26 cellular contexts compared by ENCODE assay signal in the genomic region with DNA sequence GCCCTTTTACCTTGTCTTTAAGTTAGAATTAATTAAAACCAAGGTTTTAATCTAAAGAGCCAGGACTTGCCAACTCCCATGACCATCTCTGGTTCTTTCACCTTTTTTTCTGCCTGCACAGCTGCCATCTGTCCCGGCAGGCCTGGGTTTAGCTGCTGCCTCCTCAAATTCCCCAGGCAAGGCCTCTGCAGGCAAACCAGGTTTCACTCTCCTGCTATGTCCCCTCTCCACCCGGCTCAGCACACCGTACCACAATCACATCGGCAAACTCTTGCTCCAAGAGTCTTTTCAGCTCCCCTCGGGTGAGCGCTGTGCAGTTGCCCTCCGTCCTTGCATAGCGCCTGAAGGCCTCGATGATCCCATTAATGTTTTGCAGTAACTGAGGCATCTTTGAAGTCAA. TPM values are rescaled to one million over a fixed set of nuclear protein-coding genes. Genes with fewer than 3 reads are reported as not detected.
DNase-seq lines count a peak whose midpoint lies in the region; ATAC-seq and TF ChIP-seq lines count a peak whose summit lies in the region.
"Had no signal": no experiment of that assay in that cellular context is flagged by ENCODE, and none has a peak within 500 bp of the region (broad histone marks: within the 10 kb centered on the region; RNA-seq: fewer than 3 reads in every experiment).

No MANE protein-coding gene starts in this region.

- peaks cover 7% of the 10 kb centered on the region for H3K27me3 Mint-ChIP-seq in glutamatergic neuron (ENCODE audit: unreplicated experiment)

- H3K36me3 Mint-ChIP-seq in glutamatergic neuron (ENCODE audit: unreplicated experiment), result no peaks in the 10 kb centered on the region
- H3K36me3 Mint-ChIP-seq: CD8-positive, alpha-beta T cell had no signal

- H3K36me3 ChIP-seq in vagina, result no peaks in the 10 kb centered on the region
- H3K36me3 ChIP-seq: BLaER1 treated with 17β-estradiol and CSF1 and Interleukin-3, amounts not matched to agents 10 nM and 100 nM had no signal

- TF ChIP-seq CTCF in VCaP (conservative IDR thresholded peaks at IDR 0.05) (no peak), glutamatergic neuron (IDR thresholded peaks at IDR 0.05; ENCODE audit: partially characterized antibody, unreplicated experiment) (no peak), vagina (IDR thresholded peaks at IDR 0.05) (no peak)

- DNase-seq in NCI-H2171 treated with DMSO at 0.1 percent for 48 hours (lab: John Stamatoyannopoulos, UW) (peak; percentile 65), NCI-H2171 (lab: John Stamatoyannopoulos, UW) (no peak), glutamatergic neuron (no peak), left kidney (ENCODE audit: low read depth, low spot score) (peak; percentile 58), COLO668 (lab: John Stamatoyannopoulos, UW; ENCODE audit: unreplicated experiment) (no peak), left colon (no peak), vagina (ENCODE audit: extremely low spot score in 2 of 2) (no peak)
- DNase-seq: 8988T; AML-193; CD4-positive, alpha-beta T cell; CD8-positive, alpha-beta T cell; COR-L47; DMS153; DMS53; DMS79; DND-41; EL; GDM1 had no signal

- H3K4me1 Mint-ChIP-seq in glutamatergic neuron (ENCODE audit: low read depth, unreplicated experiment), result peaks cover 19% of the 10 kb centered on the region
- H3K4me1 Mint-ChIP-seq: B cell had no signal

- peak overlapping the region; percentile 52; the same call in 1 of the 2 replicates for H3K27ac ChIP-seq in VCaP
- no peak overlapping the region for H3K27ac ChIP-seq in vagina
- H3K27ac ChIP-seq: BLaER1 treated with 17β-estradiol and CSF1 and Interleukin-3, amounts not matched to agents 10 nM and 100 nM; C4-2B had no signal

- H3K27me3 ChIP-seq in vagina, result no peaks in the 10 kb centered on the region
- H3K27me3 ChIP-seq: BLaER1 treated with 17β-estradiol and CSF1 and Interleukin-3, amounts not matched to agents 10 nM and 100 nM had no signal

- peaks cover 3% of the 10 kb centered on the region for H3K9me3 Mint-ChIP-seq in glutamatergic neuron (ENCODE audit: unreplicated experiment)
- H3K9me3 Mint-ChIP-seq: CD4-positive, alpha-beta T cell; CD8-positive, alpha-beta T cell had no signal

- no peak for TF ChIP-seq POLR2A in vagina (IDR thresholded peaks at IDR 0.05)

- no peaks in the 10 kb centered on the region for H3K9me3 ChIP-seq in vagina
- H3K9me3 ChIP-seq: BLaER1 treated with 17β-estradiol and CSF1 and Interleukin-3, amounts not matched to agents 10 nM and 100 nM had no signal

- no peak overlapping the region for H3K4me3 ChIP-seq in vagina
- H3K4me3 ChIP-seq: BLaER1 treated with 17β-estradiol and CSF1 and Interleukin-3, amounts not matched to agents 10 nM and 100 nM; GM12878 had no signal

- no peaks in the 10 kb centered on the region for H3K4me1 ChIP-seq in vagina

- intact Hi-C loops in left colon (cut with DNase I, micrococcal nuclease), result no loop called here
- intact Hi-C loops in vagina (cut with DNase I), result no loop called here

- H3K4me3 Mint-ChIP-seq in glutamatergic neuron (ENCODE audit: unreplicated experiment), result peak overlapping the region; percentile 31
- H3K4me3 Mint-ChIP-seq: B cell; CD4-positive, alpha-beta T cell; CD8-positive, alpha-beta T cell had no signal

- peak overlapping the region; percentile 18 for H3K27ac Mint-ChIP-seq in glutamatergic neuron (ENCODE audit: unreplicated experiment)
- H3K27ac Mint-ChIP-seq: B cell; CD4-positive, alpha-beta T cell; CD8-positive, alpha-beta T cell had no signal

- ATAC-seq in left colon, result no peak
- ATAC-seq: CD8-positive, alpha-beta T cell; GM12878 had no signal

RNA-seq across cellular contexts. Expression of a gene that starts 2.2 kb away (rescaled TPM):
- total RNA-seq in glutamatergic neuron (ENCODE audit: unreplicated experiment), result not detected
- not detected for total RNA-seq in left colon
- total RNA-seq in vagina, result 349 TPM
- total RNA-seq: A673; B cell; CD4-positive, alpha-beta T cell; CD8-positive, alpha-beta T cell; Daoy; G401; GM12878 had no signal

RNA-seq across cellular contexts. Expression of a gene that starts 52.0 kb away (rescaled TPM):
- total RNA-seq in glutamatergic neuron (ENCODE audit: unreplicated experiment), result not detected
- total RNA-seq in left colon, result not detected
- not detected for total RNA-seq in vagina
- total RNA-seq: A673; B cell; CD4-positive, alpha-beta T cell; CD8-positive, alpha-beta T cell; Daoy; G401; GM12878 had no signal

Comparison
In these comparisons a context has a peak if more than half of its experiments do, and no peak if none do; other contexts are left out.
1. DNase-seq: peak in NCI-H2171 treated with DMSO at 0.1 percent for 48 hours (single experiment) and left kidney (single experiment); none in NCI-H2171 (single experiment), glutamatergic neuron (single experiment), COLO668 (single experiment), left colon (0 of 2) and vagina (0 of 2).
2. RNA of a gene that starts 2.2 kb away (total RNA-seq): 349 TPM in vagina (single experiment); not detected in glutamatergic neuron (single experiment) and not detected in left colon; every median in the first group is over 100 times any median in the second.